In genomic region chr12:57838594-57839302, GRCh38 we compare ENCODE assay signal across 1 cellular context.
A peak's percentile ranks its signal among the peaks of the same experiment; 100 is the strongest.
TF ChIP-seq lines count a peak whose summit lies in the region.

No MANE protein-coding gene starts in this region.

TF ChIP-seq in HEK293, 187 proteins besides CTCF, POLR2A, EP300 and RAD21:
- TF ChIP-seq ZFP41 (tag by site-specific recombination; IDR thresholded peaks at IDR 0.05; ENCODE audit: borderline replicate concordance) = no peak
- no peak for TF ChIP-seq ZNF341 (tag by site-specific recombination; IDR thresholded peaks at IDR 0.05; ENCODE audit: low read depth)
- no peak for TF ChIP-seq ZNF350 (tag by site-specific recombination; IDR thresholded peaks at IDR 0.05)
- no peak for TF ChIP-seq REPIN1 (tag by site-specific recombination; IDR thresholded peaks at IDR 0.05; ENCODE audit: low read depth)
- TF ChIP-seq ZNF580 (tag by site-specific recombination; IDR thresholded peaks at IDR 0.05) = peak; percentile 50; the same call in 1 of the 2 replicates
- peak; percentile 88 for TF ChIP-seq ZNF449 (tag by site-specific recombination; IDR thresholded peaks at IDR 0.05)
- TF ChIP-seq ZNF791 (tag by site-specific recombination; IDR thresholded peaks at IDR 0.05) = no peak
- TF ChIP-seq ZNF148 (tag by site-specific recombination; IDR thresholded peaks at IDR 0.05; ENCODE audit: borderline replicate concordance) = no peak
- no peak for TF ChIP-seq ZNF133 (tag by site-specific recombination; IDR thresholded peaks at IDR 0.05)
- no peak for TF ChIP-seq ZNF660 (tag by site-specific recombination; IDR thresholded peaks at IDR 0.05)
